In the genomic region with DNA sequence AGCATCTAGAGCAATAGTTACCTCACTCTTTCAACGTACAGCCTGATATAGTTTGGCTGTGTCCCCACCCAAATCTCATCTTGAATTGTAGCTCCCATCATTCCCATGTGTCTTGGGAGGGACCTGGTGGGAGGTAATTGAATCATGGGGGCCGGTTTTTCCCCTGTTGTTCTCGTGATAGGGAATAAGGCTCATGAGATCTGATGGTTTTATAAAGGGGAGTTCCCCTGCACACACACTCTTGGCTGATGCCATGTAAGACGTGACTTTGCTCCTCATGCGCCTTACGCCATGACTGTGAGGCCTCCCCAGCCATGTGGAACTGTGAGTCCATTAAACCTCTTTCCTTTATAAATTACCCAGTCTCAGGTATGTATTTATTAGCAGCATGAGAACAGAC, we compare ENCODE assay signal across 1 cellular context.
A peak's percentile ranks its signal among the peaks of the same experiment; 100 is the strongest.
TF ChIP-seq lines count a peak whose summit lies in the region.

No MANE protein-coding gene starts in this region.

TF ChIP-seq in K562, 482 proteins besides CTCF, POLR2A, EP300 and RAD21:
- TF ChIP-seq, protein P1, sequence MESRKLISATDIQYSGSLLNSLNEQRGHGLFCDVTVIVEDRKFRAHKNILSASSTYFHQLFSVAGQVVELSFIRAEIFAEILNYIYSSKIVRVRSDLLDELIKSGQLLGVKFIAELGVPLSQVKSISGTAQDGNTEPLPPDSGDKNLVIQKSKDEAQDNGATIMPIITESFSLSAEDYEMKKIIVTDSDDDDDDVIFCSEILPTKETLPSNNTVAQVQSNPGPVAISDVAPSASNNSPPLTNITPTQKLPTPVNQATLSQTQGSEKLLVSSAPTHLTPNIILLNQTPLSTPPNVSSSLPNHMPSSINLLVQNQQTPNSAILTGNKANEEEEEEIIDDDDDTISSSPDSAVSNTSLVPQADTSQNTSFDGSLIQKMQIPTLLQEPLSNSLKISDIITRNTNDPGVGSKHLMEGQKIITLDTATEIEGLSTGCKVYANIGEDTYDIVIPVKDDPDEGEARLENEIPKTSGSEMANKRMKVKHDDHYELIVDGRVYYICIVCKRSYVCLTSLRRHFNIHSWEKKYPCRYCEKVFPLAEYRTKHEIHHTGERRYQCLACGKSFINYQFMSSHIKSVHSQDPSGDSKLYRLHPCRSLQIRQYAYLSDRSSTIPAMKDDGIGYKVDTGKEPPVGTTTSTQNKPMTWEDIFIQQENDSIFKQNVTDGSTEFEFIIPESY (CRISPR knock-in tag; IDR thresholded peaks at IDR 0.05) = peak; percentile 38; the same call in 1 of the 2 replicates
- peak; percentile 91 for TF ChIP-seq ZNF431 (CRISPR knock-in tag; IDR thresholded peaks at IDR 0.05)
